8 cellular contexts compared by ENCODE assay signal in the genomic region with DNA sequence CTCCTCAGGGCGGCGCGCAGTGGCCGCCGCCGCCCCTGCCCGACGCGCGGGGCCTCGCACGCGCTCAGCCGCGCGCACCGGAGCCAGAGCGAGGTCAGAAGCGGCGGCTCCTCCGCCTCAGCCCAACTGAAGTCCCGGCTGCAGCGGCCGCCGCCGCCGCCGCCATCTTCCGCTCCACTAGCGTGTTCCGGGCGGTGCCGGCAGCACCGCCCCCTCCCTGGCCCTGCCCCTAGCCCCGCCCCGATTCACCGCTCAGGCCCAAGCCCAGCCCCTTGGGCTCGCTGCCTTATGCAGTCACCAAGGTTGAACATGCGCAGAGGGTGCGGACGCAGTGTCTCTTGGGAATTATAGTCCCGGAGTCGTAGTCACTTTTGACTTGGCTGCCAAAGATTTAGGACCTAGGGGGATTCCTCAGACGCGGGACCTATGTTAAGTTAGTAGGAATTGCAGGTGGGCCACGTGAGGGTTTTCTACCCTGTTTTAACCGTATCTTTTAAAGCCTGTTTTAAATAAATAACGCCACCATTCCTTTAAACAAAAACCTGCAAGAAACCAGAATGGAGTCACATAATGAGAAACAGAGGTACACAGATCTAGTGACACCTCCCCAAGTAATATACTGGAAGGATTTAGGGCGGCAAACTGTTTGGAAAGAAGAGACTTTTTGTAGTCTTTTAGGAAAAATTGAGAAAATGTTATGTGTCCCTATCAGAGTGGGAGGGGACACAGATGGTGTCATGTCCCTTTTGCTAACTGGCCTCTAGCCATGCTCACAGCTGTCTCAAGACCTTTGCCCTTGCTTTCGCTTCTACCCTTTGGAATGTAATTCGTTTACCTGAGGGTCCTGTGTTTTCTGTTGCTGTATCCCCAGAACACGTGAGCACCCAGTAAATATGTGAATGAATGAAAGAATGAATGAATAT. TPM values are rescaled to one million over a fixed set of nuclear protein-coding genes. Genes with fewer than 3 reads are reported as not detected.
DNase-seq lines count a peak whose midpoint lies in the region; ATAC-seq and TF ChIP-seq lines count a peak whose summit lies in the region.

A gene with protein sequence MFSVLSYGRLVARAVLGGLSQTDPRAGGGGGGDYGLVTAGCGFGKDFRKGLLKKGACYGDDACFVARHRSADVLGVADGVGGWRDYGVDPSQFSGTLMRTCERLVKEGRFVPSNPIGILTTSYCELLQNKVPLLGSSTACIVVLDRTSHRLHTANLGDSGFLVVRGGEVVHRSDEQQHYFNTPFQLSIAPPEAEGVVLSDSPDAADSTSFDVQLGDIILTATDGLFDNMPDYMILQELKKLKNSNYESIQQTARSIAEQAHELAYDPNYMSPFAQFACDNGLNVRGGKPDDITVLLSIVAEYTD (minus strand): TSS at position 182 of the 923 bp plus-strand sequence. CDS start 287 bp downstream, outside the sequence.

- peak; percentile 55 for DNase-seq in BJ (ENCODE audit: low read depth)
- peak; percentile 91 for DNase-seq in NCI-H526 treated with DMSO at 0.1 percent for 48 hours (lab: John Stamatoyannopoulos, UW)
- peak; percentile 98 for DNase-seq in activated CD4-positive, alpha-beta T cell treated with anti-CD3 and anti-CD28 coated beads, Interleukin-2, amount 10 ng/mL, durations not matched to agents 24 days and 14 days
- DNase-seq in colonic mucosa, result peak; percentile 99
- DNase-seq in stimulated activated CD4-positive, alpha-beta T cell treated with anti-CD3 and anti-CD28 coated beads, Interleukin-1b, Interleukin-23, amount 100 ng/mL, for 24 hours (ENCODE audit: low read depth in 4 of 4, low spot score in 1 of 4), result peak; percentile 91 to 96 (median 95)

- H3K27me3 ChIP-seq in BJ (ENCODE audit: control insufficient read depth, insufficient read depth, low read length), result no peaks in the 10 kb centered on the region
- H3K27me3 ChIP-seq in colonic mucosa, result no peaks in the 10 kb centered on the region
- H3K27me3 ChIP-seq in layer of hippocampus (ENCODE audit: control insufficient read depth, insufficient read depth, low read length), result no peaks in the 10 kb centered on the region

- no peak for TF ChIP-seq CTCF in BJ (IDR thresholded peaks at IDR 0.05; ENCODE audit: insufficient read depth, low read depth, low read length)
- no peak for TF ChIP-seq CTCF in colonic mucosa (IDR thresholded peaks at IDR 0.05)

- intact Hi-C loops in activated CD4-positive, alpha-beta T cell treated with anti-CD3 and anti-CD28 coated beads, Interleukin-2, amount 10 ng/mL, durations not matched to agents 24 days and 14 days (cut with micrococcal nuclease), result loop anchor here (1.0 to 2.0 kb wide), 3 partner anchors 81 to 157 kb away; a partner anchor contains a TSS
- intact Hi-C loops in colonic mucosa (cut with DNase I), result no loop called here

- H3K4me3 Mint-ChIP-seq in activated CD4-positive, alpha-beta T cell treated with anti-CD3 and anti-CD28 coated beads, Interleukin-2, amount 10 ng/mL, durations not matched to agents 24 days and 14 days, result peak within 1 kb of the TSS; percentile 98

- peak within 1 kb of the TSS; percentile 97 for H3K27ac Mint-ChIP-seq in activated CD4-positive, alpha-beta T cell treated with anti-CD3 and anti-CD28 coated beads, Interleukin-2, amount 10 ng/mL, durations not matched to agents 24 days and 14 days

- peaks cover 58% of the 10 kb centered on the region for H3K4me1 Mint-ChIP-seq in activated CD4-positive, alpha-beta T cell treated with anti-CD3 and anti-CD28 coated beads, Interleukin-2, amount 10 ng/mL, durations not matched to agents 24 days and 14 days

- H3K4me3 ChIP-seq in BJ (ENCODE audit: low read depth, low read length), result peak within 1 kb of the TSS; percentile 77
- peak within 1 kb of the TSS; percentile 84 for H3K4me3 ChIP-seq in colonic mucosa

- peak within 1 kb of the TSS; percentile 75 for H3K27ac ChIP-seq in colonic mucosa
- H3K27ac ChIP-seq in layer of hippocampus (ENCODE audit: low read depth, low read length), result peak within 1 kb of the TSS; percentile 73

- H3K27me3 Mint-ChIP-seq in activated CD4-positive, alpha-beta T cell treated with anti-CD3 and anti-CD28 coated beads, Interleukin-2, amount 10 ng/mL, durations not matched to agents 24 days and 14 days, result no peaks in the 10 kb centered on the region

- H3K36me3 Mint-ChIP-seq in activated CD4-positive, alpha-beta T cell treated with anti-CD3 and anti-CD28 coated beads, Interleukin-2, amount 10 ng/mL, durations not matched to agents 24 days and 14 days (ENCODE audit: low read depth), result peaks cover 21% of the 10 kb centered on the region

- H3K9me3 ChIP-seq in colonic mucosa, result no peaks in the 10 kb centered on the region

- peak within 1 kb of the TSS; percentile 94 to 98 for H3K9ac ChIP-seq in colonic mucosa (ENCODE audit: low read depth in 2 of 2, low read length in 2 of 2)

- CTCF ChIA-PET in BJ (lab: Yijun Ruan, JAX), result interaction anchor here (2.1 kb wide), 1 partner anchor 18 kb away, joined by 6 read pairs; no protein-coding TSS in a partner anchor

- POLR2A ChIA-PET in BJ (lab: Charles Lee), result no interaction called here

- no peaks in the 10 kb centered on the region for H3K36me3 ChIP-seq in BJ (ENCODE audit: control insufficient read depth, insufficient read depth, low read length)
- H3K36me3 ChIP-seq in colonic mucosa, result no peaks in the 10 kb centered on the region

- ATAC-seq in GM19324 (IDR thresholded peaks at IDR 0.05; ENCODE audit: low FRiP score, unreplicated experiment), result peak; percentile 90
- peak; percentile 61 for ATAC-seq in HG03469 (IDR thresholded peaks at IDR 0.05; ENCODE audit: unreplicated experiment)

- peaks cover 3% of the 10 kb centered on the region for H3K4me1 ChIP-seq in colonic mucosa

- no peaks in the 10 kb centered on the region for H3K9me3 Mint-ChIP-seq in activated CD4-positive, alpha-beta T cell treated with anti-CD3 and anti-CD28 coated beads, Interleukin-2, amount 10 ng/mL, durations not matched to agents 24 days and 14 days

RNA-seq across cellular contexts. Expression of the gene that starts here (rescaled TPM):
- 6.0 and 8.8 TPM in 2 replicates for polyA plus RNA-seq in BJ (2011; rRNA removed)
- polyA minus RNA-seq in BJ (2011; rRNA and poly(A)+ RNA removed), result 6.9 and 9.8 TPM in 2 replicates
- total RNA-seq in activated CD4-positive, alpha-beta T cell treated with anti-CD3 and anti-CD28 coated beads, Interleukin-2, amount 10 ng/mL, durations not matched to agents 24 days and 14 days, result 57.9 and 58.4 TPM in 2 replicates
- total RNA-seq in colonic mucosa, result 10 to 100 TPM; 25.7 to 34.9 TPM

Comparison
In these comparisons a context has a peak if more than half of its experiments do, and no peak if none do; other contexts are left out.
1. Peak in every context shown above with its lines: DNase-seq, ATAC-seq, H3K4me3 ChIP-seq and H3K27ac ChIP-seq.